9 cellular contexts compared by ENCODE assay signal in genomic region chr7:156650042-156650441, GRCh38. TPM values are rescaled to one million over a fixed set of nuclear protein-coding genes. Genes with fewer than 3 reads are reported as not detected.
DNase-seq lines count a peak whose midpoint lies in the region; ATAC-seq, FAIRE-seq and TF ChIP-seq lines count a peak whose summit lies in the region.
"Had no signal": no experiment of that assay in that cellular context is flagged by ENCODE, and none has a peak within 500 bp of the region (broad histone marks: within the 10 kb centered on the region; RNA-seq: fewer than 3 reads in every experiment).

No MANE protein-coding gene starts in this region.

- no peak for FAIRE-seq in small intestine (lab: Jason Lieb, UNC)

- H3K9me3 ChIP-seq in small intestine (ENCODE audit: control insufficient read depth, low read depth) (no peaks in the 10 kb centered on the region), HAP-1 (0 out of 2 replicates have a peak, but pooled peaks cover 3% of the 10 kb centered on the region)
- H3K9me3 ChIP-seq: BLaER1 had no signal

- TF ChIP-seq CTCF in epithelial cell of esophagus (IDR thresholded peaks at IDR 0.05; ENCODE audit: insufficient read depth, low read depth, low read length, missing control alignments) (peak; percentile 6), omental fat pad (IDR thresholded peaks at IDR 0.05) (no peak)

- H3K36me3 ChIP-seq in small intestine (ENCODE audit: control insufficient read depth in 2 of 2, insufficient read depth in 2 of 2, low read length in 2 of 2) (no peaks in the 10 kb centered on the region), HAP-1 (replicated peaks) (no peaks in the 10 kb centered on the region)
- H3K36me3 ChIP-seq: BLaER1 had no signal

- in situ Hi-C loops in HAP-1 (cut with MboI; ENCODE audit: low sequenced_read_pairs) = no loop called here

- no peak overlapping the region for H3K27ac ChIP-seq in small intestine (ENCODE audit: low read depth in 1 of 2, low read length in 1 of 2)
- H3K27ac ChIP-seq: BLaER1 had no signal

- DNase-seq in NOMO-1 treated with DMSO at 0.1 percent for 48 hours (lab: John Stamatoyannopoulos, UW; ENCODE audit: unreplicated experiment) = peak; percentile 0
- no peak for DNase-seq in NOMO-1 treated with dmso at 0.1 percent for 144 hours (lab: John Stamatoyannopoulos, UW; ENCODE audit: unreplicated experiment)
- peak; percentile 35 for DNase-seq in MV-4-11 (lab: John Stamatoyannopoulos, UW)
- peak; percentile 29 for DNase-seq in epithelial cell of esophagus (ENCODE audit: low read depth)
- peak; percentile 50 for DNase-seq in small intestine
- no peak for DNase-seq in omental fat pad (ENCODE audit: low spot score)
- no peak for DNase-seq in HAP-1 (ENCODE audit: low spot score in 2 of 2)

- peaks cover 0 to 3% of the 10 kb centered on the region in 2 donors for H3K27me3 ChIP-seq in small intestine (ENCODE audit: control insufficient read depth in 2 of 2, insufficient read depth in 2 of 2, low read length in 2 of 2)
- H3K27me3 ChIP-seq in HAP-1 (ENCODE audit: low read depth) = no peaks in the 10 kb centered on the region
- H3K27me3 ChIP-seq: BLaER1 had no signal

- H3K4me3 ChIP-seq in epithelial cell of esophagus (ENCODE audit: low read length) (no peak overlapping the region), small intestine (ENCODE audit: low read depth in 1 of 2, low read length in 2 of 2) (no peak overlapping the region), HAP-1 (no peak overlapping the region)
- H3K4me3 ChIP-seq: BLaER1 had no signal

- WGBS in small intestine, 3 donors = 42 to 67% (median 57%) methylated on average over 9 of the region's 9 CpGs

- H3K4me1 ChIP-seq in small intestine (ENCODE audit: control insufficient read depth in 2 of 2, insufficient read depth in 1 of 2, low read depth in 1 of 2, low read length in 1 of 2) = no peaks in the 10 kb centered on the region
- no peaks in the 10 kb centered on the region for H3K4me1 ChIP-seq in HAP-1

- ATAC-seq in omental fat pad (ENCODE audit: low FRiP score) (no peak), HG03571 (IDR thresholded peaks at IDR 0.05; ENCODE audit: unreplicated experiment) (no peak)

RNA-seq across cellular contexts. Expression of gene RNF32, which starts 9.5 kb away (rescaled TPM):
- polyA plus RNA-seq in small intestine = 1 to 10 TPM; 1.1 to 1.6 (median 1.1) TPM
- total RNA-seq in omental fat pad = 1 to 10 TPM in 1 of 4 donors, under 1 TPM in 1, not detected in 2; 0.72 to 1.9 TPM

Comparison
In these comparisons a context has a peak if more than half of its experiments do, and no peak if none do; other contexts are left out.
1. DNase-seq: peak in NOMO-1 treated with DMSO at 0.1 percent for 48 hours (single experiment), MV-4-11 (single experiment), epithelial cell of esophagus (single experiment) and small intestine (single experiment); none in NOMO-1 treated with dmso at 0.1 percent for 144 hours (single experiment), omental fat pad (single experiment) and HAP-1 (0 of 2).